Comparison of ENCODE assay signal across 21 cellular contexts in genomic region chr2:236549165-236549564, GRCh38. TPM values are rescaled to one million over a fixed set of nuclear protein-coding genes. Genes with fewer than 3 reads are reported as not detected.
A peak's percentile ranks its signal among the peaks of the same experiment; 100 is the strongest.
DNase-seq lines count a peak whose midpoint lies in the region; ATAC-seq and TF ChIP-seq lines count a peak whose summit lies in the region.
"Had no signal": no experiment of that assay in that cellular context is flagged by ENCODE, and none has a peak within 500 bp of the region (broad histone marks: within the 10 kb centered on the region; RNA-seq: fewer than 3 reads in every experiment).

No MANE protein-coding gene starts in this region.

- TF ChIP-seq CTCF in CD4-positive, alpha-beta T cell (IDR thresholded peaks at IDR 0.05) = no peak
- TF ChIP-seq CTCF in GM12864 (IDR thresholded peaks at IDR 0.05; ENCODE audit: low read depth, low read length, missing control alignments) (peak; percentile 21), WTC11 (IDR thresholded peaks at IDR 0.05) (no peak), SK-N-SH (IDR thresholded peaks at IDR 0.05) (no peak), testis (IDR thresholded peaks at IDR 0.05) (no peak)

- no peaks in the 10 kb centered on the region for H4K20me1 ChIP-seq in SK-N-SH (ENCODE audit: insufficient read depth)

- H3F3A ChIP-seq in SK-N-SH (replicated peaks; ENCODE audit: insufficient read depth) = no peaks in the 10 kb centered on the region

- peak overlapping the region; percentile 89 for H3K27ac Mint-ChIP-seq in CD4-positive, alpha-beta T cell
- H3K27ac Mint-ChIP-seq in WTC11 = no peak overlapping the region
- H3K27ac Mint-ChIP-seq: activated T-helper 2 cell treated with anti-CD3 and anti-CD28 coated beads, Interferon-gamma antibody, Interleukin-2, Interleukin-4, amounts not matched to agents 10 μg/mL and 5 μg/mL and 100 μg/mL, durations not matched to agents 14 hours and 24 hours and 36 hours; dendritic cell treated with granulocyte-macrophage colony-stimulating factor and Interleukin-4, amounts not matched to agents 40 ng/mL and 50 ng/mL, for 4 days had no signal

- in situ Hi-C loops in HAP-1 (cut with MboI; ENCODE audit: low sequenced_read_pairs) = no loop called here

- H2AFZ ChIP-seq in SK-N-SH (ENCODE audit: low read depth) = no peak overlapping the region

- H3K4me2 ChIP-seq in SK-N-SH = no peak overlapping the region

- peaks cover 90% of the 10 kb centered on the region for H3K4me1 Mint-ChIP-seq in CD4-positive, alpha-beta T cell (ENCODE audit: low read depth)
- H3K4me1 Mint-ChIP-seq in WTC11 = peaks cover 29% of the 10 kb centered on the region

- no peak for DNase-seq in CD4-positive, alpha-beta T cell
- DNase-seq in GM12864 (ENCODE audit: low read depth) (no peak), WTC11 (ENCODE audit: low spot score) (no peak), mesenteric fat pad (ENCODE audit: low spot score) (peak; percentile 67), iPS-NIHi11 (ENCODE audit: low spot score) (no peak), SK-N-SH (no peak), HAP-1 (ENCODE audit: low spot score in 2 of 2) (no peak), testis (no peak)
- DNase-seq: activated CD8-positive, alpha-beta memory T cell treated with anti-CD3 and anti-CD28 coated beads, Interleukin-2, amount 10 ng/mL, durations not matched to agents 7 days and 5 days; EL; heart right ventricle; Karpas-422; NCI-H1048; NCI-H1930; NCI-H446; Peyer's patch had no signal

- TF ChIP-seq POLR2A in testis (IDR thresholded peaks at IDR 0.05) = no peak

- no peak for TF ChIP-seq EP300 in SK-N-SH (IDR thresholded peaks at IDR 0.05; ENCODE audit: borderline replicate concordance in 1 of 2, low read depth in 1 of 2, low read length in 1 of 2)

- POLR2A ChIA-PET in CD4-positive, alpha-beta T cell (lab: Charles Lee) = interaction anchor here (1.1 to 2.3 kb wide), 4 partner anchors 10 to 36 kb away, joined by 3 to 11 read pairs (median 5); no protein-coding TSS in a partner anchor
- POLR2A ChIA-PET in WTC11 (lab: Charles Lee) = no interaction called here
- POLR2A ChIA-PET in SK-N-SH (lab: Yijun Ruan, JAX) = no interaction called here

- no peak overlapping the region for H3K9ac ChIP-seq in SK-N-SH

- no peak for ATAC-seq in CD4-positive, alpha-beta T cell (ENCODE audit: poor library complexity)
- peak; percentile 87 for ATAC-seq in WTC11
- ATAC-seq: activated CD8-positive, alpha-beta memory T cell treated with anti-CD3 and anti-CD28 coated beads, Interleukin-2, amount 10 ng/mL, durations not matched to agents 7 days and 5 days; heart right ventricle had no signal

- H3K36me3 ChIP-seq in SK-N-SH (replicated peaks in 1 of 2; ENCODE audit: control insufficient read depth in 1 of 2, insufficient read depth in 2 of 2, low read length in 1 of 2) (no peaks in the 10 kb centered on the region), HAP-1 (replicated peaks) (no peaks in the 10 kb centered on the region), testis (ENCODE audit: low read depth, missing control alignments) (no peaks in the 10 kb centered on the region)
- H3K36me3 ChIP-seq: cardiac muscle cell, heart right ventricle, Peyer's patch, SJSA1 had no signal

- no peaks in the 10 kb centered on the region for H3K9me2 ChIP-seq in SK-N-SH

- intact Hi-C loops in CD4-positive, alpha-beta T cell (cut with DNase I, micrococcal nuclease) = loop anchor here in 1 of 2 experiments (5.0 kb wide), 1 partner anchor 37 kb away; no protein-coding TSS in a partner anchor
- intact Hi-C loops in testis (cut with DNase I; ENCODE audit: low total_unique reads) = no loop called here

- H3K79me2 ChIP-seq in SK-N-SH (ENCODE audit: insufficient read depth) = no peaks in the 10 kb centered on the region

- H3K4me3 ChIP-seq in GM12864 (ENCODE audit: low read depth, low read length) (no peak overlapping the region), SK-N-SH (ENCODE audit: low read depth in 2 of 2, low read length in 1 of 2) (no peak overlapping the region), HAP-1 (no peak overlapping the region), testis (no peak overlapping the region)
- H3K4me3 ChIP-seq: cardiac muscle cell, heart right ventricle, Peyer's patch, SJSA1 had no signal

- no peak for TF ChIP-seq RAD21 in SK-N-SH (IDR thresholded peaks at IDR 0.05; ENCODE audit: low read length)

- no peaks in the 10 kb centered on the region for H3K27me3 Mint-ChIP-seq in CD4-positive, alpha-beta T cell
- no peaks in the 10 kb centered on the region for H3K27me3 Mint-ChIP-seq in WTC11 (ENCODE audit: low read depth)
- H3K27me3 Mint-ChIP-seq: activated CD8-positive, alpha-beta memory T cell treated with anti-CD3 and anti-CD28 coated beads, Interleukin-2, amount 10 ng/mL, durations not matched to agents 7 days and 5 days had no signal

- H3K4me1 ChIP-seq in SK-N-SH (ENCODE audit: control insufficient read depth in 1 of 2, insufficient read depth in 2 of 2, low read depth in 1 of 2, low read length in 1 of 2) (no peaks in the 10 kb centered on the region), HAP-1 (no peaks in the 10 kb centered on the region), testis (no peaks in the 10 kb centered on the region)
- H3K4me1 ChIP-seq: SJSA1 had no signal

- peaks cover 13% of the 10 kb centered on the region for H3K36me3 Mint-ChIP-seq in CD4-positive, alpha-beta T cell (ENCODE audit: low read depth)
- H3K36me3 Mint-ChIP-seq in WTC11 = no peaks in the 10 kb centered on the region; the same call in 1 of the 2 replicates

- peak overlapping the region; percentile 3 for H3K27ac ChIP-seq in CD4-positive, alpha-beta T cell (ENCODE audit: low read depth, low read length)
- H3K27ac ChIP-seq in SK-N-SH (ENCODE audit: low read depth in 2 of 2, low read length in 1 of 2) (no peak overlapping the region), testis (no peak overlapping the region)
- H3K27ac ChIP-seq: cardiac muscle cell, SJSA1 had no signal

- CTCF ChIA-PET in CD4-positive, alpha-beta T cell (lab: Charles Lee) = interaction anchor here (0.9 kb wide), 1 partner anchor 36 kb away, joined by 3 read pairs; no protein-coding TSS in a partner anchor
- CTCF ChIA-PET in WTC11 (lab: Charles Lee) (interaction anchor here (0.6 to 0.7 kb wide), 3 partner anchors 38 to 470 kb away, joined by 4 to 7 read pairs (median 5); no protein-coding TSS in a partner anchor), SK-N-SH (lab: Yijun Ruan, JAX) (interaction anchor here (1.2 kb wide), 1 partner anchor 35 kb away, joined by 5 read pairs; no protein-coding TSS in a partner anchor)

- peak overlapping the region; percentile 42 for H3K4me3 Mint-ChIP-seq in CD4-positive, alpha-beta T cell
- H3K4me3 Mint-ChIP-seq in WTC11 = no peak overlapping the region
- H3K4me3 Mint-ChIP-seq: activated CD8-positive, alpha-beta memory T cell treated with anti-CD3 and anti-CD28 coated beads, Interleukin-2, amount 10 ng/mL, durations not matched to agents 7 days and 5 days; dendritic cell treated with granulocyte-macrophage colony-stimulating factor and Interleukin-4, amounts not matched to agents 40 ng/mL and 50 ng/mL, for 4 days had no signal

- WGBS in SK-N-SH (ENCODE audit: low lambda C conversion rate) = 11% methylated on average over 4 of the region's 4 CpGs
- 91 to 92% methylated on average over 4 of the region's 4 CpGs for WGBS in testis, 2 donors

- H3K27me3 ChIP-seq in CD4-positive, alpha-beta T cell (ENCODE audit: control insufficient read depth, insufficient read depth, low read length) = no peaks in the 10 kb centered on the region
- H3K27me3 ChIP-seq in SK-N-SH (ENCODE audit: insufficient read depth) (peaks cover 5% of the 10 kb centered on the region; the same call in 1 of the 2 replicates), HAP-1 (ENCODE audit: low read depth) (no peaks in the 10 kb centered on the region), testis (no peaks in the 10 kb centered on the region)
- H3K27me3 ChIP-seq: cardiac muscle cell, heart right ventricle, Peyer's patch, SJSA1 had no signal

- peaks cover 5% of the 10 kb centered on the region for H3K9me3 ChIP-seq in CD4-positive, alpha-beta T cell (ENCODE audit: control insufficient read depth, low read length)
- H3K9me3 ChIP-seq in SK-N-SH = no peaks in the 10 kb centered on the region
- no peaks in the 10 kb centered on the region for H3K9me3 ChIP-seq in HAP-1
- H3K9me3 ChIP-seq in testis = no peaks in the 10 kb centered on the region
- H3K9me3 ChIP-seq: Peyer's patch, SJSA1 had no signal

- H3K9me3 Mint-ChIP-seq in CD4-positive, alpha-beta T cell = no peaks in the 10 kb centered on the region
- peaks cover 5% of the 10 kb centered on the region for H3K9me3 Mint-ChIP-seq in WTC11

TF ChIP-seq in WTC11, 78 proteins besides CTCF, POLR2A, EP300 and RAD21:
- TF ChIP-seq FOXJ3 (CRISPR knock-in tag; IDR thresholded peaks at IDR 0.05; ENCODE audit: borderline replicate concordance) = no peak

TF ChIP-seq in SK-N-SH, 30 proteins besides CTCF, POLR2A, EP300 and RAD21 (continues in another document):
- no peak for TF ChIP-seq TAF1 (IDR thresholded peaks at IDR 0.05; ENCODE audit: borderline replicate concordance, low read depth, low read length)
- no peak for TF ChIP-seq YY1 (IDR thresholded peaks at IDR 0.05; ENCODE audit: low read depth)
- TF ChIP-seq GABPA (IDR thresholded peaks at IDR 0.05; ENCODE audit: low read depth) = no peak
- no peak for TF ChIP-seq ELF1 (IDR thresholded peaks at IDR 0.05)
- TF ChIP-seq FOXJ3 (CRISPR knock-in tag; IDR thresholded peaks at IDR 0.05) = no peak
- TF ChIP-seq TEAD4 (IDR thresholded peaks at IDR 0.05; ENCODE audit: borderline replicate concordance, insufficient read depth) = no peak
- no peak for TF ChIP-seq ZBTB33 (IDR thresholded peaks at IDR 0.05; ENCODE audit: borderline replicate concordance, low read depth)
- no peak for TF ChIP-seq MEF2A (IDR thresholded peaks at IDR 0.05; ENCODE audit: borderline replicate concordance, low read depth)

RNA-seq across cellular contexts. Expression of gene ACKR3, which starts 20.5 kb away (rescaled TPM):
- under 1 TPM; 0.61 to 0.74 TPM for total RNA-seq in CD4-positive, alpha-beta T cell
- total RNA-seq in WTC11 (2021) (0.94 to 1.4 TPM (median 1.3 TPM) in 3 replicates), mesenteric fat pad (74.1 TPM), testis (10 to 100 TPM; 22.8 to 35.5 TPM)
- polyA plus RNA-seq in SK-N-SH (2012; rRNA removed) (not detected in 2 replicates), testis (ENCODE audit: insufficient read depth, low read depth, low replicate concordance) (52.8 TPM)
- polyA plus RNA-seq in SK-N-SH (2012; cell fraction: cytosol; rRNA removed) = 0.05 and 0.08 TPM in 2 replicates
- 0.08 and 0.23 TPM in 2 replicates for polyA plus RNA-seq in SK-N-SH (2012; cell fraction: nucleus; rRNA removed)
- total RNA-seq: fibroblast of villous mesenchyme had no signal

Comparison
In these comparisons a context has a peak if more than half of its experiments do, and no peak if none do; other contexts are left out.
1. RNA of gene ACKR3, which starts 20.5 kb away (total RNA-seq): 74.1 TPM in mesenteric fat pad (single experiment) and 22.8 to 35.5 TPM in testis; 0.94 to 1.4 TPM in WTC11 and 0.61 to 0.74 TPM in CD4-positive, alpha-beta T cell; every median in the first group is over 10 times any median in the second.